10 cellular contexts compared by ENCODE assay signal in the genomic region with DNA sequence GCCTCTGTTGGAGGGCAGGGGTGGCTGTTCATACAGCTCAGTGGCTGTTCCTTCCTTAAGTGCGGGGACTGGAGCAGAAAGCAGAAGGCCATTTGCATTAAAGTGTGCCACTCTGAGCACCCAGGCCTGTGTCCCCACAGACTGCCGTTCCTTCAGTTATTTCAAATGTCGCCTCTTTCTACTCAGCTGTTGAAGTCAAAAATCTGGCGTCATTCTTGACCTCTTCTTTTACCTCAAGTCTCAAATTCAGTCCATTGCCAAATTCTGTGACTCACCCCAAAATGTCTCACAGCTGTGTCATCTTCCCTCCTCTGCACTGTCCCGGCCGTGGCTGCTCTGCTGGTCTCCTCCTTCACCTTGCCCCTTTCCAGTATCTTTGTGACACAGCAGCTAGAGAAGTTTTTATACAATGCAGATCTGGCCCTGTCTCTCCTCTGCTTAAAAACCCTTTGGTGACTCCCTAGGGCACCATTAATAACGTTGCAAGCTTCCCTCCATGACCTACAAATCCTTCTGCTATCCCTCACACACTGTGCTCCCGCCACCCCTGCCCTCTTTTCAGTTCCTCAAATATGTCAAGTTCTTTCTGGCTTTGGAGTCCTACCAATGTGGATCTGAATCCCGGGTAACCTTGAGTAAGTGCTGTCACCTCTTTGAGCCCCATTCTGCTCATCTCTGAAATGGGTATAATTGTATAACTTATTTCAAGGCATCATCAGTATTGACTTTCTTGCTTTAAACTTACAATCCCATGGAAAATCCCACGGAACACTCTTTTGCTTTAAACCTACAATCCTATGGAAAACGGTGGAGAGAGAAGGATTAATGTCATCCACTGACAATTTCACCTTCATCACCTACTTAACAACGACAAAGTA.
DNase-seq lines count a peak whose midpoint lies in the region; ATAC-seq and TF ChIP-seq lines count a peak whose summit lies in the region.
"Had no signal": no experiment of that assay in that cellular context is flagged by ENCODE, and none has a peak within 500 bp of the region (broad histone marks: within the 10 kb centered on the region; RNA-seq: fewer than 3 reads in every experiment).

No MANE protein-coding gene starts in this region.

- ATAC-seq in Panc1 (no peak), GM19351 (IDR thresholded peaks at IDR 0.05; ENCODE audit: unreplicated experiment) (no peak), HG02763 (IDR thresholded peaks at IDR 0.05; ENCODE audit: unreplicated experiment) (no peak)
- ATAC-seq in natural killer cell treated with Interleukin-12 subunit alpha and Interleukin-12 subunit beta and Interleukin-15 and Interleukin-18, amount 100 ng/mL, for 72 hours = no peak

- H3K9me3 ChIP-seq in Panc1 (ENCODE audit: control insufficient read depth, insufficient read depth, low read depth, low read length) = no peaks in the 10 kb centered on the region
- H3K9me3 ChIP-seq: spleen had no signal

- in situ Hi-C loops in Panc1 (cut with HindIII; ENCODE audit: low pct_unique_long_range_greater_than_20kb, low sequenced_read_pairs) = no loop called here

- no peaks in the 10 kb centered on the region for H3K36me3 ChIP-seq in Panc1 (ENCODE audit: control insufficient read depth, insufficient read depth, low read length)
- H3K36me3 ChIP-seq: spleen had no signal

- intact Hi-C loops in Panc1 (cut with micrococcal nuclease; ENCODE audit: unreplicated experiment) = no loop called here

- DNase-seq in HCEC 1CT = peak; percentile 78
- peak; percentile 33 for DNase-seq in Panc1 (ENCODE audit: low read depth, low spot score)
- peak; percentile 90 for DNase-seq in epithelial cell of esophagus (ENCODE audit: low read depth)
- DNase-seq in skeletal muscle cell (ENCODE audit: low read depth) = peak; percentile 71
- no peak for DNase-seq in islet precursor cell
- DNase-seq in natural killer cell treated with Interleukin-12 subunit alpha and Interleukin-12 subunit beta and Interleukin-15 and Interleukin-18, amount 100 ng/mL, for 72 hours (ENCODE audit: low spot score) = no peak
- DNase-seq: KG1, spleen had no signal

- H3K4me1 ChIP-seq in Panc1 (ENCODE audit: control insufficient read depth, insufficient read depth, low read length) = no peaks in the 10 kb centered on the region

- H3K27ac Mint-ChIP-seq in natural killer cell treated with Interleukin-12 subunit alpha and Interleukin-12 subunit beta and Interleukin-15 and Interleukin-18, amount 100 ng/mL, for 72 hours = no peak overlapping the region

- peaks cover 8 to 16% of the 10 kb centered on the region in 2 donors for H3K27me3 Mint-ChIP-seq in natural killer cell treated with Interleukin-12 subunit alpha and Interleukin-12 subunit beta and Interleukin-15 and Interleukin-18, amount 100 ng/mL, for 72 hours

- H3K27ac ChIP-seq in Panc1 (ENCODE audit: low read length) = no peak overlapping the region

- TF ChIP-seq CTCF in Panc1 (IDR thresholded peaks at IDR 0.05) (no peak), epithelial cell of esophagus (IDR thresholded peaks at IDR 0.05; ENCODE audit: insufficient read depth, low read depth, low read length, missing control alignments) (no peak)

- POLR2A ChIA-PET in Panc1 (lab: Charles Lee) = no interaction called here

- H3K4me1 Mint-ChIP-seq in natural killer cell treated with Interleukin-12 subunit alpha and Interleukin-12 subunit beta and Interleukin-15 and Interleukin-18, amount 100 ng/mL, for 72 hours (ENCODE audit: low read depth in 2 of 2) = no peaks in the 10 kb centered on the region

- no peak overlapping the region for H3K4me3 ChIP-seq in Panc1 (ENCODE audit: low read depth in 2 of 2, low read length in 2 of 2)
- no peak overlapping the region for H3K4me3 ChIP-seq in epithelial cell of esophagus (ENCODE audit: low read length)
- H3K4me3 ChIP-seq in skeletal muscle cell (ENCODE audit: low read depth, low read length) = no peak overlapping the region
- H3K4me3 ChIP-seq: spleen had no signal

- H3K4me3 Mint-ChIP-seq in natural killer cell treated with Interleukin-12 subunit alpha and Interleukin-12 subunit beta and Interleukin-15 and Interleukin-18, amount 100 ng/mL, for 72 hours = no peak overlapping the region

- no TSS peak for BruUV-seq in Panc1 (replicated peaks; lab: Mats Ljungman, UMichigan)

- H3K36me3 Mint-ChIP-seq in natural killer cell treated with Interleukin-12 subunit alpha and Interleukin-12 subunit beta and Interleukin-15 and Interleukin-18, amount 100 ng/mL, for 72 hours = no peaks in the 10 kb centered on the region

- CTCF ChIA-PET in Panc1 (lab: Charles Lee) = no interaction called here

- H3K9me3 Mint-ChIP-seq in natural killer cell treated with Interleukin-12 subunit alpha and Interleukin-12 subunit beta and Interleukin-15 and Interleukin-18, amount 100 ng/mL, for 72 hours = no peaks in the 10 kb centered on the region

- no peaks in the 10 kb centered on the region for H3K27me3 ChIP-seq in Panc1 (ENCODE audit: control insufficient read depth, insufficient read depth, low read length)
- H3K27me3 ChIP-seq: spleen had no signal

Comparison
In these comparisons a context has a peak if more than half of its experiments do, and no peak if none do; other contexts are left out.
1. DNase-seq: peak in HCEC 1CT (single experiment), Panc1 (single experiment), epithelial cell of esophagus (single experiment) and skeletal muscle cell (single experiment); none in islet precursor cell (single experiment) and natural killer cell treated with Interleukin-12 subunit alpha and Interleukin-12 subunit beta and Interleukin-15 and Interleukin-18, amount 100 ng/mL, for 72 hours (single experiment).